ENCODE assay signal across 13 cellular contexts in the genomic region with DNA sequence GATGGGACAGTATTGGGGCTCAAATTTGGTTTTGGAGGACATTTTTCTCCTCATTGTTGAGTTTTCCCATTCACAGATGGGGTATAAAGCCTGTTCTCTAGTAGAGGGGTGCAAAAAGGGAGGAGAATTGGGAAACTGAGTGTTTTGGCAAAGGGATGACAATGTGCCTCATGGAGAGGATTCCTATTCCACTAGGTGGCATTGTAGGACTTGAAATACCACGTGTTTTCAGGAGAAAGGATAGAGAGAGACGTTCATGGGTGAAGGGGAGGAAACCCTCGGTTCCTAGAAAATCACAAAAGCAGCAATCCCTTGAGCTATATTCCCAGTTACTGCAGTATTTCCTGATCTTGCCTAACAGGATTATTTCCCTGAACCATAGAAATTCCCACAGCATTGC.
DNase-seq lines count a peak whose midpoint lies in the region; ATAC-seq, FAIRE-seq and TF ChIP-seq lines count a peak whose summit lies in the region.
"Had no signal": no experiment of that assay in that cellular context is flagged by ENCODE, and none has a peak within 500 bp of the region (broad histone marks: within the 10 kb centered on the region; RNA-seq: fewer than 3 reads in every experiment).

No MANE protein-coding gene starts in this region.

- no peak overlapping the region for H3K9ac ChIP-seq in mammary epithelial cell (ENCODE audit: insufficient read depth, low read length)
- no peak overlapping the region for H3K9ac ChIP-seq in neural progenitor cell

- no peak overlapping the region for H3K27ac Mint-ChIP-seq in neural progenitor cell
- H3K27ac Mint-ChIP-seq: activated CD4-positive, alpha-beta T cell treated with anti-CD3 and anti-CD28 coated beads, Interleukin-2, amount 10 ng/mL, durations not matched to agents 24 days and 14 days had no signal

- dilution Hi-C loops in mammary epithelial cell (cut with HindIII; ENCODE audit: low sequenced_read_pairs) = loop anchor here (5.0 kb wide), 1 partner anchor 43 kb away; no protein-coding TSS in a partner anchor

- H3K4me3 Mint-ChIP-seq in neural progenitor cell = no peak overlapping the region
- H3K4me3 Mint-ChIP-seq: activated CD4-positive, alpha-beta T cell treated with anti-CD3 and anti-CD28 coated beads, Interleukin-2, amount 10 ng/mL, durations not matched to agents 24 days and 14 days had no signal

- H3K9me3 ChIP-seq in mammary epithelial cell (replicated peaks; ENCODE audit: insufficient read depth, low read length) (peaks cover 22% of the 10 kb centered on the region), neural progenitor cell (ENCODE audit: low read depth) (peaks cover 19% of the 10 kb centered on the region)

- intact Hi-C loops in mammary epithelial cell (cut with micrococcal nuclease) = no loop called here

- H3K9me3 Mint-ChIP-seq in neural progenitor cell = peaks cover 49% of the 10 kb centered on the region

- H3K4me1 Mint-ChIP-seq in neural progenitor cell = no peaks in the 10 kb centered on the region
- H3K4me1 Mint-ChIP-seq: activated CD4-positive, alpha-beta T cell treated with anti-CD3 and anti-CD28 coated beads, Interleukin-2, amount 10 ng/mL, durations not matched to agents 24 days and 14 days had no signal

- H3K36me3 ChIP-seq in mammary epithelial cell (ENCODE audit: insufficient read depth, low read length) (no peaks in the 10 kb centered on the region), neural progenitor cell (no peaks in the 10 kb centered on the region)
- H3K36me3 ChIP-seq: right lobe of liver had no signal

- BruUV-seq in mammary epithelial cell (replicated peaks; lab: Mats Ljungman, UMichigan) = no TSS peak

- FAIRE-seq in GM19239 (lab: Jason Lieb, UNC) = no peak

- CTCF ChIA-PET in mammary epithelial cell (lab: Charles Lee; ENCODE audit: low non-redundant PET) = no interaction called here

- H2AFZ ChIP-seq in mammary epithelial cell (ENCODE audit: low read depth, low read length) (no peak overlapping the region), neural progenitor cell (replicated peaks) (no peak overlapping the region)

- H4K20me1 ChIP-seq in mammary epithelial cell (ENCODE audit: insufficient read depth, low read length) = no peaks in the 10 kb centered on the region
- H4K20me1 ChIP-seq in neural progenitor cell (ENCODE audit: low read depth) = no peaks in the 10 kb centered on the region

- peak; percentile 11 for DNase-seq in NCI-H2171 treated with DMSO at 0.1 percent for 48 hours (lab: John Stamatoyannopoulos, UW)
- DNase-seq in NCI-H2171 (lab: John Stamatoyannopoulos, UW) = no peak
- DNase-seq in NB4 (ENCODE audit: low read depth) = peak; percentile 41
- DNase-seq in mammary epithelial cell = peak; percentile 20
- DNase-seq in neural progenitor cell (ENCODE audit: low spot score) = peak; percentile 5
- DNase-seq in GM19239 (ENCODE audit: insufficient read length, low spot score) = no peak
- DNase-seq: activated CD4-positive, alpha-beta T cell treated with anti-CD3 and anti-CD28 coated beads, Interleukin-2, amount 10 ng/mL, durations not matched to agents 24 days and 14 days; activated naive CD4-positive, alpha-beta T cell; midbrain; right lobe of liver had no signal

- peak; percentile 10 for TF ChIP-seq CTCF in NB4 (IDR thresholded peaks at IDR 0.05; ENCODE audit: low read depth, low read length)
- TF ChIP-seq CTCF in mammary epithelial cell (conservative IDR thresholded peaks at IDR 0.05 in 1 of 2, IDR thresholded peaks at IDR 0.05 in 1 of 2; ENCODE audit: extremely low read depth in 1 of 2, insufficient read depth in 1 of 2, low read depth in 1 of 2, low read length in 2 of 2) = peak in 1 of 2 donors; percentile 24
- TF ChIP-seq CTCF in neural progenitor cell (IDR thresholded peaks at IDR 0.05) = peak; percentile 9

- no peak for TF ChIP-seq POLR2A in NB4 (IDR thresholded peaks at IDR 0.05; ENCODE audit: extremely low read depth, insufficient read length)

- H3F3A ChIP-seq in neural progenitor cell (ENCODE audit: low read depth) = no peaks in the 10 kb centered on the region

- 33% methylated on average over 3 of the region's 3 CpGs for WGBS in mammary epithelial cell (ENCODE audit: low coverage, missing lambda C conversion rate)

- ATAC-seq in GM21786 (IDR thresholded peaks at IDR 0.05; ENCODE audit: unreplicated experiment) (no peak), GM21723 (IDR thresholded peaks at IDR 0.05; ENCODE audit: unreplicated experiment) (no peak)
- ATAC-seq: Right ventricle myocardium inferior had no signal

- H3K4me1 ChIP-seq in mammary epithelial cell (ENCODE audit: insufficient read depth, low read length) (no peaks in the 10 kb centered on the region), neural progenitor cell (no peaks in the 10 kb centered on the region)
- H3K4me1 ChIP-seq: right lobe of liver had no signal

- H3K4me2 ChIP-seq in mammary epithelial cell (ENCODE audit: insufficient read depth, low read depth, low read length) = no peak overlapping the region
- H3K4me2 ChIP-seq in neural progenitor cell = no peak overlapping the region

- H3K79me2 ChIP-seq in mammary epithelial cell (ENCODE audit: insufficient read depth, low read length) (no peaks in the 10 kb centered on the region), neural progenitor cell (ENCODE audit: low read depth) (no peaks in the 10 kb centered on the region)

- no peaks in the 10 kb centered on the region for H3K27me3 ChIP-seq in mammary epithelial cell (ENCODE audit: insufficient read depth, low read length)
- no peaks in the 10 kb centered on the region for H3K27me3 ChIP-seq in neural progenitor cell
- H3K27me3 ChIP-seq: right lobe of liver had no signal

- H3K27ac ChIP-seq in mammary epithelial cell (ENCODE audit: insufficient read depth, low read depth, low read length) (no peak overlapping the region), neural progenitor cell (no peak overlapping the region)
- H3K27ac ChIP-seq: right lobe of liver had no signal

- no peaks in the 10 kb centered on the region for H3K27me3 Mint-ChIP-seq in neural progenitor cell (ENCODE audit: insufficient read depth, low read depth)
- H3K27me3 Mint-ChIP-seq: activated CD4-positive, alpha-beta T cell treated with anti-CD3 and anti-CD28 coated beads, Interleukin-2, amount 10 ng/mL, durations not matched to agents 24 days and 14 days had no signal

- no peaks in the 10 kb centered on the region for H3K36me3 Mint-ChIP-seq in neural progenitor cell

- H3K4me3 ChIP-seq in NB4 (ENCODE audit: low read depth, low read length) = no peak overlapping the region
- H3K4me3 ChIP-seq in mammary epithelial cell (replicated peaks in 1 of 3; ENCODE audit: insufficient read depth in 1 of 3, low read depth in 2 of 3, low read length in 3 of 3) = no peak overlapping the region
- H3K4me3 ChIP-seq in neural progenitor cell = no peak overlapping the region
- H3K4me3 ChIP-seq: right lobe of liver had no signal

- in situ Hi-C loops in mammary epithelial cell (cut with MboI; ENCODE audit: low sequenced_read_pairs in 2 of 2) = no loop called here

Comparison
In these comparisons a context has a peak if more than half of its experiments do, and no peak if none do; other contexts are left out.
1. DNase-seq: peak in NCI-H2171 treated with DMSO at 0.1 percent for 48 hours (single experiment), NB4 (single experiment), mammary epithelial cell (single experiment) and neural progenitor cell (single experiment); none in NCI-H2171 (single experiment) and GM19239 (single experiment).